31 cellular contexts compared by ENCODE assay signal in genomic region chr4:27807207-27807606, GRCh38.
"Had no signal": no experiment of that assay in that cellular context is flagged by ENCODE, and none has a peak within 500 bp of the region (broad histone marks: within the 10 kb centered on the region; RNA-seq: fewer than 3 reads in every experiment).

No MANE protein-coding gene starts in this region.

- H3K36me3 ChIP-seq: brain microvascular endothelial cell, esophagus muscularis mucosa, gastroesophageal sphincter, right lobe of liver, uterus, WERI-Rb-1 had no signal

- H3K9me3 ChIP-seq: esophagus muscularis mucosa, gastroesophageal sphincter, right lobe of liver, testis, uterus had no signal

- FAIRE-seq: endothelial cell of umbilical vein, small intestine had no signal

- H3K27ac Mint-ChIP-seq: activated naive CD4-positive, alpha-beta T cell treated with anti-CD3 and anti-CD28 coated beads for 36 hours; activated naive CD8-positive, alpha-beta T cell treated with anti-CD3 and anti-CD28 coated beads, Interleukin-2, amount 10 ng/mL, durations not matched to agents 7 days and 5 days; effector memory CD8-positive, alpha-beta T cell; nephron; stimulated activated naive B cell treated with anti-CD40 and anti-IgM and Interleukin-4, amounts not matched to agents 10 μg/mL and 1 μg/mL and 100 μg/mL, for 72 hours; T-cell; T-helper 2 cell treated with Interferon-gamma antibody and Interleukin-4, amounts not matched to agents 5 μg/mL and 100 μg/mL, for 36 hours had no signal

- H3K4me1 Mint-ChIP-seq: activated naive CD8-positive, alpha-beta T cell treated with anti-CD3 and anti-CD28 coated beads, Interleukin-2, amount 10 ng/mL, durations not matched to agents 7 days and 5 days; nephron; stimulated activated naive B cell treated with anti-CD40 and anti-IgM and Interleukin-4, amounts not matched to agents 10 μg/mL and 1 μg/mL and 100 μg/mL, for 72 hours; T-cell had no signal

- H3K4me1 ChIP-seq: esophagus muscularis mucosa, gastroesophageal sphincter, right lobe of liver, testis, uterus had no signal

- H3K4me3 Mint-ChIP-seq: activated naive CD4-positive, alpha-beta T cell treated with anti-CD3 and anti-CD28 coated beads for 36 hours; activated naive CD8-positive, alpha-beta T cell treated with anti-CD3 and anti-CD28 coated beads, Interleukin-2, amount 10 ng/mL, durations not matched to agents 7 days and 5 days; effector memory CD8-positive, alpha-beta T cell; nephron; stimulated activated naive B cell treated with anti-CD40 and anti-IgM and Interleukin-4, amounts not matched to agents 10 μg/mL and 1 μg/mL and 100 μg/mL, for 72 hours; T-cell; T-helper 2 cell treated with Interferon-gamma antibody and Interleukin-4, amounts not matched to agents 5 μg/mL and 100 μg/mL, for 36 hours had no signal

- H3K27me3 Mint-ChIP-seq: activated naive CD8-positive, alpha-beta T cell treated with anti-CD3 and anti-CD28 coated beads, Interleukin-2, amount 10 ng/mL, durations not matched to agents 7 days and 5 days; effector memory CD8-positive, alpha-beta T cell; stimulated activated naive B cell treated with anti-CD40 and anti-IgM and Interleukin-4, amounts not matched to agents 10 μg/mL and 1 μg/mL and 100 μg/mL, for 72 hours; T-cell had no signal

- H3K27me3 ChIP-seq: brain microvascular endothelial cell, esophagus muscularis mucosa, gastroesophageal sphincter, right lobe of liver, testis, uterus had no signal

- H3K4me3 ChIP-seq: esophagus muscularis mucosa, gastroesophageal sphincter, right lobe of liver, testis, uterus had no signal

- H3K9me3 Mint-ChIP-seq: activated naive CD4-positive, alpha-beta T cell treated with anti-CD3 and anti-CD28 coated beads for 36 hours; nephron; stimulated activated naive B cell treated with anti-CD40 and anti-IgM and Interleukin-4, amounts not matched to agents 10 μg/mL and 1 μg/mL and 100 μg/mL, for 72 hours had no signal

- DNase-seq: activated CD4-positive, alpha-beta T cell treated with anti-CD3 and anti-CD28 coated beads for 4 hours; activated CD4-positive, alpha-beta T cell treated with anti-CD3 and anti-CD28 coated beads, Interleukin-2, amount 50 U/mL, for 48 hours; activated CD8-positive, alpha-beta memory T cell treated with anti-CD3 and anti-CD28 coated beads, Interleukin-2, amount 50 U/mL, for 48 hours; activated effector memory CD4-positive, alpha-beta T cell treated with Interleukin-2 at 50 U/mL for 16 hours; activated naive CD4-positive, alpha-beta T cell treated with anti-CD3 and anti-CD28 coated beads for 36 hours; activated naive CD8-positive, alpha-beta T cell treated with anti-CD3 and anti-CD28 coated beads, Interleukin-2, amount 10 ng/mL, durations not matched to agents 7 days and 5 days; activated T-cell treated with anti-CD3 and anti-CD28 coated beads, Interleukin-2, amount 50 U/mL, for 48 hours; brain microvascular endothelial cell; caudate nucleus; effector memory CD8-positive, alpha-beta T cell; head of caudate nucleus; hypothalamus; islet precursor cell; left cardiac atrium; nucleus accumbens; posterior cingulate gyrus; right lobe of liver; small intestine; stimulated activated CD4-positive, alpha-beta T cell treated with anti-CD3 and anti-CD28 coated beads, Interleukin-15, amount 100 ng/mL, for 24 hours; stimulated activated CD8-positive, alpha-beta memory T cell treated with anti-CD3 and anti-CD28 coated beads, Interleukin-4, amount 100 ng/mL, for 48 hours; stimulated activated naive B cell treated with anti-CD40 and anti-IgM and Interleukin-4, amounts not matched to agents 10 μg/mL and 1 μg/mL and 100 μg/mL, for 72 hours; T-cell; testis; trophoblast cell; uterus; WERI-Rb-1 had no signal

- H3K36me3 Mint-ChIP-seq: activated naive CD8-positive, alpha-beta T cell treated with anti-CD3 and anti-CD28 coated beads, Interleukin-2, amount 10 ng/mL, durations not matched to agents 7 days and 5 days; stimulated activated naive B cell treated with anti-CD40 and anti-IgM and Interleukin-4, amounts not matched to agents 10 μg/mL and 1 μg/mL and 100 μg/mL, for 72 hours; T-cell had no signal

- H3K27ac ChIP-seq: brain microvascular endothelial cell, esophagus muscularis mucosa, gastroesophageal sphincter, right lobe of liver, testis, uterus, WERI-Rb-1 had no signal
